Comparison of ENCODE assay signal across 9 cellular contexts in genomic region chr17:70905796-70906195, GRCh38.
DNase-seq lines count a peak whose midpoint lies in the region; ATAC-seq lines count a peak whose summit lies in the region.
"Had no signal": no experiment of that assay in that cellular context is flagged by ENCODE, and none has a peak within 500 bp of the region (broad histone marks: within the 10 kb centered on the region; RNA-seq: fewer than 3 reads in every experiment).

No MANE protein-coding gene starts in this region.

- ATAC-seq in esophagus mucosa (peak; percentile 55), HG02571 (IDR thresholded peaks at IDR 0.05; ENCODE audit: unreplicated experiment) (no peak)

- DNase-seq in AG20443 (ENCODE audit: low spot score), result peak; percentile 89
- peak; percentile 21 for DNase-seq in NCI-H69 (lab: John Stamatoyannopoulos, UW)
- DNase-seq in medulla oblongata (ENCODE audit: extremely low spot score), result peak; percentile 21
- no peak for DNase-seq in NCI-H748 treated with DMSO at 0.1 percent for 48 hours (lab: John Stamatoyannopoulos, UW)
- DNase-seq in NCI-H187 treated with DMSO at 0.1 percent for 48 hours (lab: John Stamatoyannopoulos, UW), result no peak
- no peak for DNase-seq in NCI-H1436 treated with DMSO at 0.1 percent for 48 hours (lab: John Stamatoyannopoulos, UW)
- DNase-seq: glutamatergic neuron had no signal

Comparison
In these comparisons a context has a peak if more than half of its experiments do, and no peak if none do; other contexts are left out.
1. DNase-seq: peak in AG20443 (single experiment), NCI-H69 (single experiment) and medulla oblongata (single experiment); none in NCI-H748 treated with DMSO at 0.1 percent for 48 hours (single experiment), NCI-H187 treated with DMSO at 0.1 percent for 48 hours (single experiment) and NCI-H1436 treated with DMSO at 0.1 percent for 48 hours (single experiment).